ENCODE assay signal across 8 cellular contexts in the genomic region with DNA sequence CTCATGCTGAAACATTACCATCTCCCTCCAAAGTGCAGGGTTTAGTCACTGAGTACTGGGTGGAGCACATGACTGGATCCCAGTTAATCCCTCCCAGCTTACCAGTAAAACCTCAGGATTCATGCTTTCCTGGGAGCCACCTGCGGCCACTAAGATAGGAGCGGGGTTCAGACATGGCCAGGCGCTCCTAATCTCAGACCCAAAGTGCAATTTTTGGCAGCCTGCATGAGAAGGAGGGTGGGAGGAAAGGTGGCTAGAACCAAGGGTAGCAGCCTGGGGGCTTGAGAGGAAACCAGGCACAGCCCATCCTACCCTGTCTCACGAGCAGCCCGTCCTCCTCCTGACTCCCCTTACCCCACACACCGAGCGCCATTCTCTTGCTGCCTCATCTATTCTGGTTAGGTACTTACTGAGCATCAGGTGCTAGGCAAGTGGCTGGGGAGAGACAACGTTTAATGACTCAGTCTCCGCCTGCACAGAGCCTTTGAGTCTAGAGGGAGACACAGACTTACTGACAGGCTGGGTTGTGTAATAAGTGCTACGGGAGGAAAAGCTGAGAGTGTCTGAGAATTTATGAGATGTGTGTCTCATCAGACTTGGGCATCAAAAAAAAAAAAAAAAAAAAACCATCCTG. TPM values are rescaled to one million over a fixed set of nuclear protein-coding genes. Genes with fewer than 3 reads are reported as not detected.
DNase-seq lines count a peak whose midpoint lies in the region; ATAC-seq and TF ChIP-seq lines count a peak whose summit lies in the region.

No MANE protein-coding gene starts in this region.

- H3K36me3 Mint-ChIP-seq in CD8-positive, alpha-beta T cell = no peaks in the 10 kb centered on the region

- intact Hi-C loops in CD8-positive, alpha-beta T cell (cut with DNase I, micrococcal nuclease) = no loop called here

- H3K36me3 ChIP-seq in upper lobe of left lung = no peaks in the 10 kb centered on the region
- no peaks in the 10 kb centered on the region for H3K36me3 ChIP-seq in CD8-positive, alpha-beta T cell (ENCODE audit: insufficient read depth, low read length)

- CTCF ChIA-PET in CD8-positive, alpha-beta T cell (lab: Charles Lee) = interaction anchor here (0.6 kb wide), 1 partner anchor 12 kb away, joined by 3 read pairs; no protein-coding TSS in a partner anchor

- POLR2A ChIA-PET in CD8-positive, alpha-beta T cell (lab: Charles Lee) = no interaction called here

- TF ChIP-seq EP300 in upper lobe of left lung (IDR thresholded peaks at IDR 0.05) = no peak

- no peaks in the 10 kb centered on the region for H3K9me3 ChIP-seq in upper lobe of left lung
- H3K9me3 ChIP-seq in CD8-positive, alpha-beta T cell (ENCODE audit: low read length) = no peaks in the 10 kb centered on the region

- no peak for TF ChIP-seq CTCF in upper lobe of left lung (IDR thresholded peaks at IDR 0.05)
- no peak for TF ChIP-seq CTCF in CD8-positive, alpha-beta T cell (IDR thresholded peaks at IDR 0.05)

- H3K4me1 Mint-ChIP-seq in CD8-positive, alpha-beta T cell (ENCODE audit: low read depth) = no peaks in the 10 kb centered on the region

- H3K9me3 Mint-ChIP-seq in CD8-positive, alpha-beta T cell = no peaks in the 10 kb centered on the region

- H3K27me3 ChIP-seq in upper lobe of left lung = no peaks in the 10 kb centered on the region
- H3K27me3 ChIP-seq in CD8-positive, alpha-beta T cell (ENCODE audit: insufficient read depth, low read length) = no peaks in the 10 kb centered on the region

- no peak for TF ChIP-seq POLR2A in upper lobe of left lung (IDR thresholded peaks at IDR 0.05)

- H3K4me1 ChIP-seq in upper lobe of left lung = peaks cover 3 to 45% (median 19%) of the 10 kb centered on the region in 4 donors
- no peaks in the 10 kb centered on the region for H3K4me1 ChIP-seq in CD8-positive, alpha-beta T cell (ENCODE audit: insufficient read depth, low read length)

- H3K4me3 Mint-ChIP-seq in CD8-positive, alpha-beta T cell = no peak overlapping the region

- H3K4me3 ChIP-seq in upper lobe of left lung = peak overlapping the region in 1 of 4 donors; percentile 15
- no peak overlapping the region for H3K4me3 ChIP-seq in CD8-positive, alpha-beta T cell (ENCODE audit: low read depth, low read length)

- peak; percentile 63 to 86 for ATAC-seq in upper lobe of left lung (ENCODE audit: low FRiP score in 2 of 2)
- no peak for ATAC-seq in CD8-positive, alpha-beta T cell
- ATAC-seq in GM21390 (IDR thresholded peaks at IDR 0.05; ENCODE audit: unreplicated experiment) = no peak

- peak; percentile 38 to 43 for DNase-seq in activated T-cell treated with anti-CD3 and anti-CD28 coated beads, Interleukin-2, amount 50 U/mL, for 48 hours
- DNase-seq in activated T-cell treated with anti-CD3 and anti-CD28 coated beads for 4 hours = no peak
- DNase-seq in amniotic epithelial cell (ENCODE audit: low read depth) = peak; percentile 98
- peak; percentile 99 for DNase-seq in iris pigment epithelial cell (ENCODE audit: low read depth)
- DNase-seq in upper lobe of left lung = peak in 1 of 2 donors; percentile 58
- no peak for DNase-seq in CD8-positive, alpha-beta T cell
- DNase-seq in NCI-H1092 (lab: John Stamatoyannopoulos, UW) = no peak

- peak overlapping the region; percentile 9 to 73 (median 62) for H3K27ac ChIP-seq in upper lobe of left lung
- no peak overlapping the region for H3K27ac ChIP-seq in CD8-positive, alpha-beta T cell (ENCODE audit: low read depth, low read length)

- H3K27ac Mint-ChIP-seq in CD8-positive, alpha-beta T cell = no peak overlapping the region

- peaks cover 8% of the 10 kb centered on the region for H3K27me3 Mint-ChIP-seq in CD8-positive, alpha-beta T cell (ENCODE audit: low read depth)

- 72 to 75% methylated on average over 10 of the region's 10 CpGs for WGBS in upper lobe of left lung, 2 donors

RNA-seq across cellular contexts. Expression of a gene that starts 9.9 kb away (rescaled TPM):
- 100 to 1,000 TPM; 194 to 890 (median 653) TPM for total RNA-seq in upper lobe of left lung
- not detected for total RNA-seq in CD8-positive, alpha-beta T cell

RNA-seq across cellular contexts. Expression of a gene that starts 50.7 kb away (rescaled TPM):
- 1 to 10 TPM in 1 of 6 donors, under 1 TPM in 1, not detected in 4; 0.66 to 2.1 TPM for total RNA-seq in upper lobe of left lung
- not detected for total RNA-seq in CD8-positive, alpha-beta T cell

Comparison
In these comparisons a context has a peak if more than half of its experiments do, and no peak if none do; other contexts are left out.
1. DNase-seq: peak in activated T-cell treated with anti-CD3 and anti-CD28 coated beads, Interleukin-2, amount 50 U/mL, for 48 hours (2 of 2), amniotic epithelial cell (single experiment) and iris pigment epithelial cell (single experiment); none in activated T-cell treated with anti-CD3 and anti-CD28 coated beads for 4 hours (single experiment), CD8-positive, alpha-beta T cell (0 of 7) and NCI-H1092 (single experiment).
2. ATAC-seq: peak in upper lobe of left lung (2 of 2); none in CD8-positive, alpha-beta T cell (single experiment) and GM21390 (single experiment).
3. RNA of a gene that starts 9.9 kb away (total RNA-seq): 194 to 890 TPM in upper lobe of left lung; not detected in CD8-positive, alpha-beta T cell; every median in the first group is over 100 times any median in the second.